Comparison of ENCODE assay signal across 10 cellular contexts in the genomic region with DNA sequence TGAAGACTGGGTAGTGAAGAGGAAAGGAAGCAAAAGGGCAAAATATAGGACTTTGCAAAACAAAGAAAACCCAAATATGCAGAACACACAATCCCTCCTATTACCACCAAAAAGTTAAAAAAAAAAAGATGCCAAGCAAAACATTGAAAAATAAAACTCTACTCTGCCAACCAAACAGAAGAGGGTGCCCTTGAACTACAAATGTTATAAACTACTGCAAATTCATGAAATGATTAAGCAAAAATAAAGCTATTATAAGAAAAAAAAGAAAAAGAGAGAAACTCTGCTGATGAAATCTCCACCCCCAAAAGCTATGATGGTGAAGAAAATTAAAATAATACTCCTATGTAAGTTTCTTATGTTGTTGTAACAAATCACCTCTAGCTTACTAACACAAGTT.
DNase-seq lines count a peak whose midpoint lies in the region; ATAC-seq, FAIRE-seq and TF ChIP-seq lines count a peak whose summit lies in the region.
"Had no signal": no experiment of that assay in that cellular context is flagged by ENCODE, and none has a peak within 500 bp of the region (broad histone marks: within the 10 kb centered on the region; RNA-seq: fewer than 3 reads in every experiment).

No MANE protein-coding gene starts in this region.

- peak; percentile 31 for FAIRE-seq in G401.6 (lab: Jason Lieb, UNC)

- H3K4ac ChIP-seq in trophoblast cell (ENCODE audit: low read depth, low read length): no peak overlapping the region

- H3K14ac ChIP-seq in trophoblast cell (ENCODE audit: low read length): no peak overlapping the region

- H3K23ac ChIP-seq in trophoblast cell (ENCODE audit: low read length): no peak overlapping the region

- no peak overlapping the region for H2AK5ac ChIP-seq in trophoblast cell (ENCODE audit: low read length)

- peaks cover 19% of the 10 kb centered on the region for H3K27me3 ChIP-seq in colonic mucosa
- no peaks in the 10 kb centered on the region for H3K27me3 ChIP-seq in trophoblast cell (ENCODE audit: insufficient read depth, low read length)

- H3K27ac ChIP-seq in colonic mucosa: no peak overlapping the region
- no peak overlapping the region for H3K27ac ChIP-seq in trophoblast cell (ENCODE audit: low read depth, low read length)
- H3K27ac ChIP-seq: SK-N-MC, stomach had no signal

- no peak overlapping the region for H2BK5ac ChIP-seq in trophoblast cell (ENCODE audit: low read depth, low read length, poor library complexity)

- no peak overlapping the region for H3K4me2 ChIP-seq in trophoblast cell (ENCODE audit: low read length)

- H3K27ac Mint-ChIP-seq in neural crest cell (ENCODE audit: unreplicated experiment): no peak overlapping the region

- DNase-seq in NB4 (ENCODE audit: low read depth) (peak; percentile 38), neural crest cell (ENCODE audit: low read depth, low spot score) (no peak), colonic mucosa (no peak), trophoblast cell (no peak)
- DNase-seq in central memory CD4-positive, alpha-beta T cell: peak; percentile 6
- DNase-seq: NCI-H1436, stomach had no signal

- H3K9me3 ChIP-seq in colonic mucosa: no peaks in the 10 kb centered on the region
- H3K9me3 ChIP-seq in trophoblast cell (ENCODE audit: insufficient read depth, low read depth, low read length): no peaks in the 10 kb centered on the region
- H3K9me3 ChIP-seq: stomach had no signal

- no peak overlapping the region for H4K12ac ChIP-seq in trophoblast cell (ENCODE audit: low read depth, low read length)

- H3K9me3 Mint-ChIP-seq in neural crest cell: no peaks in the 10 kb centered on the region

- H3K36me3 ChIP-seq in colonic mucosa (no peaks in the 10 kb centered on the region), trophoblast cell (ENCODE audit: control insufficient read depth in 1 of 2, insufficient read depth in 2 of 2, low read length in 2 of 2) (no peaks in the 10 kb centered on the region)
- H3K36me3 ChIP-seq: stomach had no signal

- H2BK12ac ChIP-seq in trophoblast cell (ENCODE audit: low read length): no peak overlapping the region

- no peak overlapping the region for H4K91ac ChIP-seq in trophoblast cell (ENCODE audit: low read depth, low read length)

- no peaks in the 10 kb centered on the region for H3K4me1 ChIP-seq in colonic mucosa
- H3K4me1 ChIP-seq in trophoblast cell (ENCODE audit: control insufficient read depth in 1 of 2, insufficient read depth in 2 of 2, low read length in 2 of 2): no peaks in the 10 kb centered on the region
- H3K4me1 ChIP-seq: stomach had no signal

- no peak overlapping the region for H2BK120ac ChIP-seq in trophoblast cell (ENCODE audit: insufficient read depth, low read length, poor library complexity)

- H2AFZ ChIP-seq in trophoblast cell (ENCODE audit: insufficient read depth, low read length, poor library complexity): no peak overlapping the region

- H4K8ac ChIP-seq in trophoblast cell (ENCODE audit: low read depth, low read length): no peak overlapping the region

- no peaks in the 10 kb centered on the region for H3K79me1 ChIP-seq in trophoblast cell (ENCODE audit: low read length)

- TF ChIP-seq CTCF in NB4 (IDR thresholded peaks at IDR 0.05; ENCODE audit: low read depth, low read length): no peak
- TF ChIP-seq CTCF in neural crest cell (conservative IDR thresholded peaks at IDR 0.05): peak; percentile 64
- TF ChIP-seq CTCF in colonic mucosa (IDR thresholded peaks at IDR 0.05): no peak

- H3K4me3 Mint-ChIP-seq in neural crest cell: no peak overlapping the region

- H3K79me2 ChIP-seq in trophoblast cell (ENCODE audit: control insufficient read depth, insufficient read depth, low read length, poor library complexity): no peaks in the 10 kb centered on the region

- H3K27me3 Mint-ChIP-seq in neural crest cell (ENCODE audit: low read depth): no peaks in the 10 kb centered on the region

- H3K9ac ChIP-seq in colonic mucosa (ENCODE audit: low read depth in 2 of 2, low read length in 2 of 2): no peak overlapping the region
- no peak overlapping the region for H3K9ac ChIP-seq in trophoblast cell (ENCODE audit: low read length)

- no peak for ATAC-seq in HG03342 (IDR thresholded peaks at IDR 0.05; ENCODE audit: unreplicated experiment)

- intact Hi-C loops in colonic mucosa (cut with DNase I): loop anchor here (10.0 kb wide), 1 partner anchor 220 kb away; no protein-coding TSS in a partner anchor

- H3K36me3 Mint-ChIP-seq in neural crest cell (ENCODE audit: low read depth): no peaks in the 10 kb centered on the region

- TF ChIP-seq POLR2A in NB4 (IDR thresholded peaks at IDR 0.05; ENCODE audit: extremely low read depth, insufficient read length): no peak

- H3K4me1 Mint-ChIP-seq in neural crest cell: peaks cover 4% of the 10 kb centered on the region

- H3K18ac ChIP-seq in trophoblast cell (ENCODE audit: low read length): no peak overlapping the region

- no peak overlapping the region for H3K4me3 ChIP-seq in NB4 (ENCODE audit: low read depth, low read length)
- H3K4me3 ChIP-seq in colonic mucosa: no peak overlapping the region
- no peak overlapping the region for H3K4me3 ChIP-seq in trophoblast cell (ENCODE audit: low read depth, low read length)
- H3K4me3 ChIP-seq: SK-N-MC, stomach had no signal

Comparison
In these comparisons a context has a peak if more than half of its experiments do, and no peak if none do; other contexts are left out.
1. DNase-seq: peak in NB4 (single experiment) and central memory CD4-positive, alpha-beta T cell (single experiment); none in neural crest cell (single experiment), colonic mucosa (single experiment) and trophoblast cell (0 of 2).